12 cellular contexts compared by ENCODE assay signal in genomic region chr10:44982114-44982460, GRCh38. TPM values are rescaled to one million over a fixed set of nuclear protein-coding genes. Genes with fewer than 3 reads are reported as not detected.
A peak's percentile ranks its signal among the peaks of the same experiment; 100 is the strongest.
DNase-seq lines count a peak whose midpoint lies in the region; ATAC-seq and TF ChIP-seq lines count a peak whose summit lies in the region.
"Had no signal": no experiment of that assay in that cellular context is flagged by ENCODE, and none has a peak within 500 bp of the region (broad histone marks: within the 10 kb centered on the region; RNA-seq: fewer than 3 reads in every experiment).

No MANE protein-coding gene starts in this region.

- peaks cover 36% of the 10 kb centered on the region for H3K4me1 Mint-ChIP-seq in Caco-2 (ENCODE audit: low read depth, unreplicated experiment)

- peaks cover 28% of the 10 kb centered on the region for H3K36me3 Mint-ChIP-seq in Caco-2 (ENCODE audit: insufficient read depth, unreplicated experiment)

- H3K27ac ChIP-seq in ascending aorta (peak overlapping the region; percentile 79 to 91), heart left ventricle (peak overlapping the region; percentile 63 to 97 (median 87))

- no peak overlapping the region for H3K4me3 ChIP-seq in Caco-2 (ENCODE audit: low read depth, low read length)
- H3K4me3 ChIP-seq in ascending aorta = peak overlapping the region in 1 of 2 donors; percentile 45
- H3K4me3 ChIP-seq in heart left ventricle = no peak overlapping the region

- H3K9me3 ChIP-seq in Caco-2 = no peaks in the 10 kb centered on the region
- no peaks in the 10 kb centered on the region for H3K9me3 ChIP-seq in ascending aorta
- H3K9me3 ChIP-seq in heart left ventricle = no peaks in the 10 kb centered on the region

- H3K27ac Mint-ChIP-seq in Caco-2 (ENCODE audit: unreplicated experiment) = peak overlapping the region; percentile 48

- intact Hi-C loops in Caco-2 (cut with micrococcal nuclease; ENCODE audit: unreplicated experiment) = no loop called here
- intact Hi-C loops in ascending aorta (cut with DNase I) = no loop called here
- intact Hi-C loops in heart left ventricle (cut with DNase I) = no loop called here
- intact Hi-C loops in sciatic nerve (cut with DNase I) = no loop called here

- TF ChIP-seq POLR2A in heart left ventricle (IDR thresholded peaks at IDR 0.05) = no peak

- CTCF ChIA-PET in Caco-2 (lab: Charles Lee) = no interaction called here

- H3K9me3 Mint-ChIP-seq in Caco-2 (ENCODE audit: unreplicated experiment) = no peaks in the 10 kb centered on the region

- H3K27me3 ChIP-seq in Caco-2 (replicated peaks; ENCODE audit: control insufficient read depth, insufficient read depth, low read length) (no peaks in the 10 kb centered on the region), ascending aorta (no peaks in the 10 kb centered on the region), heart left ventricle (no peaks in the 10 kb centered on the region)

- no TSS peak for BruUV-seq in Caco-2 (replicated peaks; lab: Mats Ljungman, UMichigan)

- POLR2A ChIA-PET in Caco-2 (lab: Charles Lee) = no interaction called here

- H3K4me1 ChIP-seq in Caco-2 (peaks cover 56% of the 10 kb centered on the region), ascending aorta (peaks cover 48 to 74% of the 10 kb centered on the region in 2 donors), heart left ventricle (peaks cover 12 to 99% (median 86%) of the 10 kb centered on the region in 12 donors)

- 35 to 67% (median 43%) methylated on average over 1 to 9 of the region's 9 CpGs for WGBS in heart left ventricle, 4 donors

- 0 out of 2 replicates have a peak, but pooled peaks cover 1% of the 10 kb centered on the region for H3K36me3 ChIP-seq in Caco-2 (ENCODE audit: control insufficient read depth, insufficient read depth, low read length)
- H3K36me3 ChIP-seq in ascending aorta = peaks cover 6 to 14% of the 10 kb centered on the region in 2 donors
- peaks cover 0 to 69% (median 36%) of the 10 kb centered on the region in 9 donors for H3K36me3 ChIP-seq in heart left ventricle

- DNase-seq in Caco-2 (peak in 1 of 2 experiments; percentile 29), ascending aorta (ENCODE audit: low spot score in 2 of 2) (peak; percentile 83 to 90), heart left ventricle (peak in 4 of 5 donors; percentile 61 to 83 (median 68)), sciatic nerve (ENCODE audit: low spot score) (peak; percentile 62), DMS114 treated with DMSO at 0.1 percent for 48 hours (lab: John Stamatoyannopoulos, UW; ENCODE audit: unreplicated experiment) (no peak), iPS-NIHi7 (ENCODE audit: extremely low spot score) (no peak), NOMO-1 treated with dmso at 0.1 percent for 144 hours (lab: John Stamatoyannopoulos, UW; ENCODE audit: unreplicated experiment) (no peak)
- DNase-seq: activated CD8-positive, alpha-beta memory T cell treated with anti-CD3 and anti-CD28 coated beads, Interleukin-2, amount 50 U/mL, for 48 hours; GOT3; NCI-H2227 treated with DMSO at 0.1 percent for 48 hours; T-helper 2 cell had no signal

- TF ChIP-seq CTCF in Caco-2 (IDR thresholded peaks at IDR 0.05; ENCODE audit: insufficient read depth in 1 of 2, low read depth in 1 of 2, low read length in 1 of 2, severe bottlenecking in 1 of 2, unreplicated experiment in 1 of 2) = no peak
- no peak for TF ChIP-seq CTCF in ascending aorta (IDR thresholded peaks at IDR 0.05)
- no peak for TF ChIP-seq CTCF in heart left ventricle (IDR thresholded peaks at IDR 0.05)

- peak; percentile 13 to 47 (median 38) for ATAC-seq in heart left ventricle
- no peak for ATAC-seq in sciatic nerve
- ATAC-seq in HG03045 (IDR thresholded peaks at IDR 0.05; ENCODE audit: unreplicated experiment) = no peak

- no peak overlapping the region for H3K4me3 Mint-ChIP-seq in Caco-2 (ENCODE audit: unreplicated experiment)

- H3K27me3 Mint-ChIP-seq in Caco-2 (ENCODE audit: insufficient read depth, unreplicated experiment) = no peaks in the 10 kb centered on the region

RNA-seq across cellular contexts. Expression of gene DEPP1, which starts 3.5 kb away (rescaled TPM):
- total RNA-seq in Caco-2 (2022) (7.0 and 13.6 TPM in 2 replicates), ascending aorta (309 TPM), heart left ventricle (10 to 100 TPM; 11.0 to 76.5 (median 22.7) TPM), sciatic nerve (190 TPM)
- 10 to 100 TPM; 19.1 to 37.9 TPM for polyA plus RNA-seq in heart left ventricle

RNA-seq across cellular contexts. Expression of gene ZNF22, which starts 18.6 kb away (rescaled TPM):
- total RNA-seq in Caco-2 (2022) (46.5 and 60.8 TPM in 2 replicates), ascending aorta (1.6 TPM), heart left ventricle (10 to 100 TPM; 12.7 to 16.8 (median 14.6) TPM), sciatic nerve (24.9 TPM)
- polyA plus RNA-seq in heart left ventricle = 10 to 100 TPM; 12.6 to 17.5 TPM

RNA-seq across cellular contexts. Expression of gene RASSF4, which starts 22.5 kb away (rescaled TPM):
- total RNA-seq in Caco-2 (2022) = 40.8 and 55.6 TPM in 2 replicates
- 40.0 TPM for total RNA-seq in ascending aorta
- total RNA-seq in heart left ventricle = 100 to 1,000 TPM in 4 of 9 donors, 10 to 100 TPM in 5; 64.4 to 125 (median 89.5) TPM
- 10 to 100 TPM; 48.3 to 66.2 TPM for polyA plus RNA-seq in heart left ventricle
- 63.7 TPM for total RNA-seq in sciatic nerve

Comparison
In these comparisons a context has a peak if more than half of its experiments do, and no peak if none do; other contexts are left out.
1. DNase-seq: peak in ascending aorta (2 of 2), heart left ventricle (4 of 5) and sciatic nerve (single experiment); none in DMS114 treated with DMSO at 0.1 percent for 48 hours (single experiment), iPS-NIHi7 (single experiment) and NOMO-1 treated with dmso at 0.1 percent for 144 hours (single experiment).
2. ATAC-seq: peak in heart left ventricle (4 of 4); none in sciatic nerve (single experiment) and HG03045 (single experiment).